ENCODE assay signal across 21 cellular contexts in genomic region chr4:85298037-85298436, GRCh38.
A peak's percentile ranks its signal among the peaks of the same experiment; 100 is the strongest.
DNase-seq lines count a peak whose midpoint lies in the region; ATAC-seq, FAIRE-seq and TF ChIP-seq lines count a peak whose summit lies in the region.
"Had no signal": no experiment of that assay in that cellular context is flagged by ENCODE, and none has a peak within 500 bp of the region (broad histone marks: within the 10 kb centered on the region; RNA-seq: fewer than 3 reads in every experiment).

No MANE protein-coding gene starts in this region.

- H3K27me3 ChIP-seq in bronchial epithelial cell (ENCODE audit: control insufficient read depth, insufficient read depth, low read length) (no peaks in the 10 kb centered on the region), prostate gland (replicated peaks; ENCODE audit: insufficient read depth) (no peaks in the 10 kb centered on the region)
- H3K27me3 ChIP-seq: BLaER1 had no signal

- intact Hi-C loops in mucosa of descending colon (cut with DNase I, micrococcal nuclease) (no loop called here), prostate gland (cut with DNase I) (no loop called here)

- ATAC-seq in mucosa of descending colon, result peak; percentile 59
- ATAC-seq: CD8-positive, alpha-beta T cell; GM12878 had no signal

- H3K36me3 ChIP-seq in bronchial epithelial cell (ENCODE audit: control insufficient read depth, insufficient read depth, low read length) (no peaks in the 10 kb centered on the region), mucosa of descending colon (ENCODE audit: low read depth) (no peaks in the 10 kb centered on the region), prostate gland (no peaks in the 10 kb centered on the region)
- H3K36me3 ChIP-seq: BLaER1, HAP-1 had no signal

- TF ChIP-seq POLR2A in prostate gland (IDR thresholded peaks at IDR 0.05), result no peak
- TF ChIP-seq POLR2A in erythroblast (IDR thresholded peaks at IDR 0.05; ENCODE audit: low read length), result no peak

- no peaks in the 10 kb centered on the region for H3K9me3 ChIP-seq in mucosa of descending colon
- no peaks in the 10 kb centered on the region for H3K9me3 ChIP-seq in prostate gland
- H3K9me3 ChIP-seq: BLaER1, Caco-2, HAP-1 had no signal

- FAIRE-seq in bronchial epithelial cell (lab: Jason Lieb, UNC), result no peak
- FAIRE-seq: GM12878, H54 had no signal

- H3K4me1 ChIP-seq in mucosa of descending colon (ENCODE audit: low read depth), result no peaks in the 10 kb centered on the region
- H3K4me1 ChIP-seq in prostate gland (replicated peaks), result no peaks in the 10 kb centered on the region
- H3K4me1 ChIP-seq: BLaER1, Caco-2, HAP-1 had no signal

- TF ChIP-seq CTCF in bronchial epithelial cell (IDR thresholded peaks at IDR 0.05; ENCODE audit: insufficient read depth, low read length, severe bottlenecking), result no peak
- TF ChIP-seq CTCF in mucosa of descending colon (IDR thresholded peaks at IDR 0.05), result no peak
- no peak for TF ChIP-seq CTCF in prostate gland (IDR thresholded peaks at IDR 0.05)

- 97% methylated on average over 2 of the region's 2 CpGs for WGBS in prostate gland

- no peak overlapping the region for H3K4me3 ChIP-seq in bronchial epithelial cell (ENCODE audit: low read depth, low read length)
- no peak overlapping the region for H3K4me3 ChIP-seq in mucosa of descending colon
- no peak overlapping the region for H3K4me3 ChIP-seq in prostate gland
- H3K4me3 ChIP-seq: BLaER1, GM12878, HAP-1 had no signal

- H3K27ac ChIP-seq in prostate gland, result no peak overlapping the region
- H3K27ac ChIP-seq: 22Rv1, BLaER1, C4-2B had no signal

- DNase-seq in ELR (ENCODE audit: low read depth) (peak; percentile 61), HS-5 (ENCODE audit: low read depth) (peak; percentile 22), bronchial epithelial cell (ENCODE audit: low read depth) (peak; percentile 8), mucosa of descending colon (no peak), prostate gland (ENCODE audit: low spot score) (no peak), erythroblast (lab: John Stamatoyannopoulos, UW) (no peak), T1000 (lab: John Stamatoyannopoulos, UW) (no peak)
- no peak for DNase-seq in effector CD4-positive, alpha-beta T cell
- DNase-seq: Caco-2; CD4-positive, CD25-positive, alpha-beta regulatory T cell; CD8-positive, alpha-beta T cell; DMS153; DND-41; GDM1; GOT3 had no signal

Comparison
In these comparisons a context has a peak if more than half of its experiments do, and no peak if none do; other contexts are left out.
1. DNase-seq: peak in ELR (single experiment), HS-5 (single experiment) and bronchial epithelial cell (single experiment); none in mucosa of descending colon (0 of 3), effector CD4-positive, alpha-beta T cell (single experiment), prostate gland (single experiment), erythroblast (0 of 2) and T1000 (single experiment).